1 cellular context compared by ENCODE assay signal in the genomic region with DNA sequence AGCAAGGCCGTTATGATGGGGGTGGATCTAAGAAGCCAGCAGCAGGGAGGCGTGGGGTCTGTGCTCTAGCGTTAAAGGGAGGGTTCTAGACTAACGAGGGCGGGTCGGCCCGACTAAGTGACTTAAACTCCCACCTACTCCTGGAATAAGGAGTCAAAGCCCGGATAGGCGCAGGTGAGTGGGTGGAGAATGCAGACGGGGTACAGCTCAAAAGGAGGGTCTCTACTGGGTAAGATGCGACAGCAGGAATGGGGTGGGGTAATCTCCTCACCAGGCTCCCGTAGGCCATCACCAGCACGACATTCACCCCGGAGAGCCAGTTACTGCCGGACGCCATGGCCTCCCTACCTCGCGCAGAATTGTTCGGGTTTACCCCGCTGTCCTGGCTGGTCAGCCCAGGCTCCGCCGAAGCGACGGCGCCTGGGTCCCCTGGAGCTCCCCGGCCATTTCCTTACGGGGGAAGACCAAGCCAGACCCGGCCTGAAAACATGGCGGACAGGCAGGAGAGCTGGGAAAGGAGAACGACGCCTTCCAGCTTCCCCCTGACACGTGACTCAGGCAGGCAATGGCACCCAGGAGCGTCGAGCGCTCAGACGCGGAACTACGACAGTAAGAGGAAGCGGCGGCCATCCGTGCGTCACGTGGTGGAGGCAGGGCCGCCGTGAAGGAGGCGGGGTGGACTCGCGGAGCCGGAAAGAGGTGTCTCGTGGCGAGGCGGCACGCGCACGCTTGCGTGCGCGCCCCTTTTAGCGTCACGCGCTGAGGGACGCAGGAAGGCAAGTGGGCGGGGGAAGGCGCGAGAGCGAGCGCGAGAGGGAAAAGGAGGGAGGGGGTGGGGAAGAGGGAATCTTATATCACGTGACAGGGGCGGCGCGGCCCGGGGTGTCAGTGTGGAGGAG.
A peak's percentile ranks its signal among the peaks of the same experiment; 100 is the strongest.
TF ChIP-seq lines count a peak whose summit lies in the region.

A gene with protein sequence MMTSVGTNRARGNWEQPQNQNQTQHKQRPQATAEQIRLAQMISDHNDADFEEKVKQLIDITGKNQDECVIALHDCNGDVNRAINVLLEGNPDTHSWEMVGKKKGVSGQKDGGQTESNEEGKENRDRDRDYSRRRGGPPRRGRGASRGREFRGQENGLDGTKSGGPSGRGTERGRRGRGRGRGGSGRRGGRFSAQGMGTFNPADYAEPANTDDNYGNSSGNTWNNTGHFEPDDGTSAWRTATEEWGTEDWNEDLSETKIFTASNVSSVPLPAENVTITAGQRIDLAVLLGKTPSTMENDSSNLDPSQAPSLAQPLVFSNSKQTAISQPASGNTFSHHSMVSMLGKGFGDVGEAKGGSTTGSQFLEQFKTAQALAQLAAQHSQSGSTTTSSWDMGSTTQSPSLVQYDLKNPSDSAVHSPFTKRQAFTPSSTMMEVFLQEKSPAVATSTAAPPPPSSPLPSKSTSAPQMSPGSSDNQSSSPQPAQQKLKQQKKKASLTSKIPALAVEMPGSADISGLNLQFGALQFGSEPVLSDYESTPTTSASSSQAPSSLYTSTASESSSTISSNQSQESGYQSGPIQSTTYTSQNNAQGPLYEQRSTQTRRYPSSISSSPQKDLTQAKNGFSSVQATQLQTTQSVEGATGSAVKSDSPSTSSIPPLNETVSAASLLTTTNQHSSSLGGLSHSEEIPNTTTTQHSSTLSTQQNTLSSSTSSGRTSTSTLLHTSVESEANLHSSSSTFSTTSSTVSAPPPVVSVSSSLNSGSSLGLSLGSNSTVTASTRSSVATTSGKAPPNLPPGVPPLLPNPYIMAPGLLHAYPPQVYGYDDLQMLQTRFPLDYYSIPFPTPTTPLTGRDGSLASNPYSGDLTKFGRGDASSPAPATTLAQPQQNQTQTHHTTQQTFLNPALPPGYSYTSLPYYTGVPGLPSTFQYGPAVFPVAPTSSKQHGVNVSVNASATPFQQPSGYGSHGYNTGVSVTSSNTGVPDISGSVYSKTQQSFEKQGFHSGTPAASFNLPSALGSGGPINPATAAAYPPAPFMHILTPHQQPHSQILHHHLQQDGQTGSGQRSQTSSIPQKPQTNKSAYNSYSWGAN (plus strand): TSS at position 885 of the 899 bp plus-strand sequence. CDS start 4,169 bp downstream, outside the sequence.

TF ChIP-seq in K562, 482 proteins besides CTCF, POLR2A, EP300 and RAD21 (continued from another document and continues in another):
- TF ChIP-seq MYC (IDR thresholded peaks at IDR 0.05; ENCODE audit: low read depth, low read length) (peak; percentile 100), MYC (CRISPR knock-in tag; IDR thresholded peaks at IDR 0.05; ENCODE audit: borderline replicate concordance, low read depth) (peak; percentile 94), FOXM1 (IDR thresholded peaks at IDR 0.05; ENCODE audit: low read depth) (no peak), FOXM1 (CRISPR knock-in tag; IDR thresholded peaks at IDR 0.05; ENCODE audit: low read depth) (0 out of 2 replicates have a peak, but pooled peaks have one; percentile 57), PHF8 (IDR thresholded peaks at IDR 0.05; ENCODE audit: borderline replicate concordance, low read length) (peak; percentile 85), LEF1 (IDR thresholded peaks at IDR 0.05) (peak; percentile 81; the same call in 1 of the 2 replicates), ETV5 (CRISPR knock-in tag; IDR thresholded peaks at IDR 0.05; ENCODE audit: low read depth) (peak; percentile 80), POLR3A (IDR thresholded peaks at IDR 0.05; ENCODE audit: borderline replicate concordance, extremely low read depth, insufficient read depth, insufficient read length) (no peak), CBFA2T2 (conservative IDR thresholded peaks at IDR 0.05) (peak; percentile 93), ZNF197 (CRISPR knock-in tag; IDR thresholded peaks at IDR 0.05; ENCODE audit: low read depth) (no peak; the same call in 1 of the 2 replicates), ZNF584 (CRISPR knock-in tag; IDR thresholded peaks at IDR 0.05; ENCODE audit: low read depth) (no peak), SRSF1 (IDR thresholded peaks at IDR 0.05; ENCODE audit: low read depth, low read length) (no peak), LCOR (CRISPR knock-in tag; IDR thresholded peaks at IDR 0.05) (0 out of 2 replicates have a peak, but pooled peaks have one; percentile 50), CTBP1 (IDR thresholded peaks at IDR 0.05; ENCODE audit: borderline replicate concordance) (peak; percentile 83), PHTF2 (CRISPR knock-in tag; IDR thresholded peaks at IDR 0.05) (no peak), ATF7 (IDR thresholded peaks at IDR 0.05) (peak; percentile 86), MED1 (CRISPR knock-in tag; IDR thresholded peaks at IDR 0.05; ENCODE audit: borderline replicate concordance) (no peak), GATA2 (CRISPR knock-in tag; IDR thresholded peaks at IDR 0.05) (no peak), ZNF232 (CRISPR knock-in tag; IDR thresholded peaks at IDR 0.05) (0 out of 2 replicates have a peak, but pooled peaks have one; percentile 75), GABPA (tag; conservative IDR thresholded peaks at IDR 0.05; ENCODE audit: low read depth) (peak; percentile 85), SIN3A (IDR thresholded peaks at IDR 0.05; ENCODE audit: borderline replicate concordance in 2 of 2, control insufficient read depth in 1 of 2, low read depth in 2 of 2, low read length in 2 of 2) (peak in 1 of 2 experiments; percentile 58; a peak in 2 of 4 replicates), DMBX1 (CRISPR knock-in tag; IDR thresholded peaks at IDR 0.05; ENCODE audit: borderline replicate concordance) (no peak), STAG1 (CRISPR knock-in tag; IDR thresholded peaks at IDR 0.05; ENCODE audit: borderline replicate concordance) (peak; percentile 39; the same call in 1 of the 2 replicates), ZNF668 (CRISPR knock-in tag; IDR thresholded peaks at IDR 0.05) (no peak; the same call in 1 of the 2 replicates), ZNF507 (tag; conservative IDR thresholded peaks at IDR 0.05) (no peak), CHD1 (IDR thresholded peaks at IDR 0.05; ENCODE audit: low read length) (peak; percentile 98), ELF1 (tag; IDR thresholded peaks at IDR 0.05) (peak; percentile 97), HEY1 (CRISPR knock-in tag; IDR thresholded peaks at IDR 0.05; ENCODE audit: borderline replicate concordance) (no peak), ZKSCAN3 (CRISPR knock-in tag; IDR thresholded peaks at IDR 0.05) (no peak), CXXC5 (CRISPR knock-in tag; IDR thresholded peaks at IDR 0.05) (peak; percentile 96), BRCA1 (IDR thresholded peaks at IDR 0.05) (no peak), BRCA1 (CRISPR knock-in tag; IDR thresholded peaks at IDR 0.05) (no peak), MXI1 (IDR thresholded peaks at IDR 0.05; ENCODE audit: low read depth, low read length) (peak; percentile 75; the same call in 1 of the 2 replicates), NRF1 (conservative IDR thresholded peaks at IDR 0.05 in 1 of 2, IDR thresholded peaks at IDR 0.05 in 1 of 2) (peak; percentile 93 to 94), CHD2 (IDR thresholded peaks at IDR 0.05; ENCODE audit: low read depth, low read length) (peak; percentile 61), RAD51 (IDR thresholded peaks at IDR 0.05; ENCODE audit: borderline replicate concordance, low read depth) (peak; percentile 99), MEIS2 (IDR thresholded peaks at IDR 0.05; ENCODE audit: partially characterized antibody) (peak; percentile 51), NELFE (IDR thresholded peaks at IDR 0.05; ENCODE audit: insufficient read depth, insufficient read length) (no peak), L3MBTL2 (IDR thresholded peaks at IDR 0.05) (peak; percentile 98), ZNF583 (CRISPR knock-in tag; IDR thresholded peaks at IDR 0.05) (peak; percentile 78; the same call in 1 of the 2 replicates)
- TF ChIP-seq, protein P1, sequence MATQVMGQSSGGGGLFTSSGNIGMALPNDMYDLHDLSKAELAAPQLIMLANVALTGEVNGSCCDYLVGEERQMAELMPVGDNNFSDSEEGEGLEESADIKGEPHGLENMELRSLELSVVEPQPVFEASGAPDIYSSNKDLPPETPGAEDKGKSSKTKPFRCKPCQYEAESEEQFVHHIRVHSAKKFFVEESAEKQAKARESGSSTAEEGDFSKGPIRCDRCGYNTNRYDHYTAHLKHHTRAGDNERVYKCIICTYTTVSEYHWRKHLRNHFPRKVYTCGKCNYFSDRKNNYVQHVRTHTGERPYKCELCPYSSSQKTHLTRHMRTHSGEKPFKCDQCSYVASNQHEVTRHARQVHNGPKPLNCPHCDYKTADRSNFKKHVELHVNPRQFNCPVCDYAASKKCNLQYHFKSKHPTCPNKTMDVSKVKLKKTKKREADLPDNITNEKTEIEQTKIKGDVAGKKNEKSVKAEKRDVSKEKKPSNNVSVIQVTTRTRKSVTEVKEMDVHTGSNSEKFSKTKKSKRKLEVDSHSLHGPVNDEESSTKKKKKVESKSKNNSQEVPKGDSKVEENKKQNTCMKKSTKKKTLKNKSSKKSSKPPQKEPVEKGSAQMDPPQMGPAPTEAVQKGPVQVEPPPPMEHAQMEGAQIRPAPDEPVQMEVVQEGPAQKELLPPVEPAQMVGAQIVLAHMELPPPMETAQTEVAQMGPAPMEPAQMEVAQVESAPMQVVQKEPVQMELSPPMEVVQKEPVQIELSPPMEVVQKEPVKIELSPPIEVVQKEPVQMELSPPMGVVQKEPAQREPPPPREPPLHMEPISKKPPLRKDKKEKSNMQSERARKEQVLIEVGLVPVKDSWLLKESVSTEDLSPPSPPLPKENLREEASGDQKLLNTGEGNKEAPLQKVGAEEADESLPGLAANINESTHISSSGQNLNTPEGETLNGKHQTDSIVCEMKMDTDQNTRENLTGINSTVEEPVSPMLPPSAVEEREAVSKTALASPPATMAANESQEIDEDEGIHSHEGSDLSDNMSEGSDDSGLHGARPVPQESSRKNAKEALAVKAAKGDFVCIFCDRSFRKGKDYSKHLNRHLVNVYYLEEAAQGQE (CRISPR knock-in tag; IDR thresholded peaks at IDR 0.05; ENCODE audit: low read depth), result peak; percentile 29
- TF ChIP-seq, protein P2, sequence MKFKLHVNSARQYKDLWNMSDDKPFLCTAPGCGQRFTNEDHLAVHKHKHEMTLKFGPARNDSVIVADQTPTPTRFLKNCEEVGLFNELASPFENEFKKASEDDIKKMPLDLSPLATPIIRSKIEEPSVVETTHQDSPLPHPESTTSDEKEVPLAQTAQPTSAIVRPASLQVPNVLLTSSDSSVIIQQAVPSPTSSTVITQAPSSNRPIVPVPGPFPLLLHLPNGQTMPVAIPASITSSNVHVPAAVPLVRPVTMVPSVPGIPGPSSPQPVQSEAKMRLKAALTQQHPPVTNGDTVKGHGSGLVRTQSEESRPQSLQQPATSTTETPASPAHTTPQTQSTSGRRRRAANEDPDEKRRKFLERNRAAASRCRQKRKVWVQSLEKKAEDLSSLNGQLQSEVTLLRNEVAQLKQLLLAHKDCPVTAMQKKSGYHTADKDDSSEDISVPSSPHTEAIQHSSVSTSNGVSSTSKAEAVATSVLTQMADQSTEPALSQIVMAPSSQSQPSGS (CRISPR knock-in tag; IDR thresholded peaks at IDR 0.05), result no peak
- TF ChIP-seq, protein P3, sequence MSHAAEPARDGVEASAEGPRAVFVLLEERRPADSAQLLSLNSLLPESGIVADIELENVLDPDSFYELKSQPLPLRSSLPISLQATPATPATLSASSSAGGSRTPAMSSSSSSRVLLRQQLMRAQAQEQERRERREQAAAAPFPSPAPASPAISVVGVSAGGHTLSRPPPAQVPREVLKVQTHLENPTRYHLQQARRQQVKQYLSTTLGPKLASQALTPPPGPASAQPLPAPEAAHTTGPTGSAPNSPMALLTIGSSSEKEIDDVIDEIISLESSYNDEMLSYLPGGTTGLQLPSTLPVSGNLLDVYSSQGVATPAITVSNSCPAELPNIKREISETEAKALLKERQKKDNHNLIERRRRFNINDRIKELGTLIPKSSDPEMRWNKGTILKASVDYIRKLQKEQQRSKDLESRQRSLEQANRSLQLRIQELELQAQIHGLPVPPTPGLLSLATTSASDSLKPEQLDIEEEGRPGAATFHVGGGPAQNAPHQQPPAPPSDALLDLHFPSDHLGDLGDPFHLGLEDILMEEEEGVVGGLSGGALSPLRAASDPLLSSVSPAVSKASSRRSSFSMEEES (CRISPR knock-in tag; IDR thresholded peaks at IDR 0.05), result peak; percentile 98
- TF ChIP-seq, protein P4, sequence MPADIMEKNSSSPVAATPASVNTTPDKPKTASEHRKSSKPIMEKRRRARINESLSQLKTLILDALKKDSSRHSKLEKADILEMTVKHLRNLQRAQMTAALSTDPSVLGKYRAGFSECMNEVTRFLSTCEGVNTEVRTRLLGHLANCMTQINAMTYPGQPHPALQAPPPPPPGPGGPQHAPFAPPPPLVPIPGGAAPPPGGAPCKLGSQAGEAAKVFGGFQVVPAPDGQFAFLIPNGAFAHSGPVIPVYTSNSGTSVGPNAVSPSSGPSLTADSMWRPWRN (IDR thresholded peaks at IDR 0.05; ENCODE audit: low read depth), result peak; percentile 81; the same call in 1 of the 2 replicates
- TF ChIP-seq, protein P5, sequence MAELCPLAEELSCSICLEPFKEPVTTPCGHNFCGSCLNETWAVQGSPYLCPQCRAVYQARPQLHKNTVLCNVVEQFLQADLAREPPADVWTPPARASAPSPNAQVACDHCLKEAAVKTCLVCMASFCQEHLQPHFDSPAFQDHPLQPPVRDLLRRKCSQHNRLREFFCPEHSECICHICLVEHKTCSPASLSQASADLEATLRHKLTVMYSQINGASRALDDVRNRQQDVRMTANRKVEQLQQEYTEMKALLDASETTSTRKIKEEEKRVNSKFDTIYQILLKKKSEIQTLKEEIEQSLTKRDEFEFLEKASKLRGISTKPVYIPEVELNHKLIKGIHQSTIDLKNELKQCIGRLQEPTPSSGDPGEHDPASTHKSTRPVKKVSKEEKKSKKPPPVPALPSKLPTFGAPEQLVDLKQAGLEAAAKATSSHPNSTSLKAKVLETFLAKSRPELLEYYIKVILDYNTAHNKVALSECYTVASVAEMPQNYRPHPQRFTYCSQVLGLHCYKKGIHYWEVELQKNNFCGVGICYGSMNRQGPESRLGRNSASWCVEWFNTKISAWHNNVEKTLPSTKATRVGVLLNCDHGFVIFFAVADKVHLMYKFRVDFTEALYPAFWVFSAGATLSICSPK (IDR thresholded peaks at IDR 0.05; ENCODE audit: borderline replicate concordance), result 0 out of 2 replicates have a peak, but pooled peaks have one; percentile 50
- TF ChIP-seq, protein P6, sequence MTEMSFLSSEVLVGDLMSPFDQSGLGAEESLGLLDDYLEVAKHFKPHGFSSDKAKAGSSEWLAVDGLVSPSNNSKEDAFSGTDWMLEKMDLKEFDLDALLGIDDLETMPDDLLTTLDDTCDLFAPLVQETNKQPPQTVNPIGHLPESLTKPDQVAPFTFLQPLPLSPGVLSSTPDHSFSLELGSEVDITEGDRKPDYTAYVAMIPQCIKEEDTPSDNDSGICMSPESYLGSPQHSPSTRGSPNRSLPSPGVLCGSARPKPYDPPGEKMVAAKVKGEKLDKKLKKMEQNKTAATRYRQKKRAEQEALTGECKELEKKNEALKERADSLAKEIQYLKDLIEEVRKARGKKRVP (CRISPR knock-in tag; IDR thresholded peaks at IDR 0.05), result peak; percentile 5; the same call in 1 of the 2 replicates
- TF ChIP-seq, protein P7, sequence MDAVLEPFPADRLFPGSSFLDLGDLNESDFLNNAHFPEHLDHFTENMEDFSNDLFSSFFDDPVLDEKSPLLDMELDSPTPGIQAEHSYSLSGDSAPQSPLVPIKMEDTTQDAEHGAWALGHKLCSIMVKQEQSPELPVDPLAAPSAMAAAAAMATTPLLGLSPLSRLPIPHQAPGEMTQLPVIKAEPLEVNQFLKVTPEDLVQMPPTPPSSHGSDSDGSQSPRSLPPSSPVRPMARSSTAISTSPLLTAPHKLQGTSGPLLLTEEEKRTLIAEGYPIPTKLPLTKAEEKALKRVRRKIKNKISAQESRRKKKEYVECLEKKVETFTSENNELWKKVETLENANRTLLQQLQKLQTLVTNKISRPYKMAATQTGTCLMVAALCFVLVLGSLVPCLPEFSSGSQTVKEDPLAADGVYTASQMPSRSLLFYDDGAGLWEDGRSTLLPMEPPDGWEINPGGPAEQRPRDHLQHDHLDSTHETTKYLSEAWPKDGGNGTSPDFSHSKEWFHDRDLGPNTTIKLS (IDR thresholded peaks at IDR 0.05; ENCODE audit: borderline replicate concordance, low read depth), result peak; percentile 87
